10 cellular contexts compared by ENCODE assay signal in genomic region chr3:38627956-38628355, GRCh38. TPM values are rescaled to one million over a fixed set of nuclear protein-coding genes. Genes with fewer than 3 reads are reported as not detected.
DNase-seq lines count a peak whose midpoint lies in the region; ATAC-seq, FAIRE-seq and TF ChIP-seq lines count a peak whose summit lies in the region.
"Had no signal": no experiment of that assay in that cellular context is flagged by ENCODE, and none has a peak within 500 bp of the region (broad histone marks: within the 10 kb centered on the region; RNA-seq: fewer than 3 reads in every experiment).

No MANE protein-coding gene starts in this region.

- H3K4me2 ChIP-seq in DND-41 (ENCODE audit: insufficient read depth, low read length) (no peak overlapping the region), SU-DHL-6 (ENCODE audit: low read depth, low read length, poor library complexity, severe bottlenecking) (no peak overlapping the region)

- FAIRE-seq in GM19239 (lab: Jason Lieb, UNC) = no peak

- H3K4me3 ChIP-seq in DND-41 (ENCODE audit: low read depth in 1 of 2, low read length in 2 of 2) = no peak overlapping the region
- H3K4me3 ChIP-seq in SU-DHL-6 (ENCODE audit: insufficient read depth, low read length, poor library complexity, severe bottlenecking) = no peak overlapping the region
- H3K4me3 ChIP-seq: sigmoid colon, SK-N-MC had no signal

- no peaks in the 10 kb centered on the region for H3K4me1 ChIP-seq in DND-41 (ENCODE audit: insufficient read depth, low read length)
- H3K4me1 ChIP-seq: sigmoid colon had no signal

- H4K20me1 ChIP-seq in DND-41 (ENCODE audit: insufficient read depth, low read length) (peaks cover 6% of the 10 kb centered on the region), SU-DHL-6 (ENCODE audit: low read depth, low read length) (no peaks in the 10 kb centered on the region)

- no peak overlapping the region for H3K27ac ChIP-seq in DND-41 (ENCODE audit: low read length)
- H3K27ac ChIP-seq in SU-DHL-6 (ENCODE audit: low read depth, low read length) = no peak overlapping the region
- H3K27ac ChIP-seq: sigmoid colon, SK-N-MC had no signal

- no peaks in the 10 kb centered on the region for H3K79me2 ChIP-seq in DND-41 (ENCODE audit: insufficient read depth, low read length)
- H3K79me2 ChIP-seq in SU-DHL-6 (ENCODE audit: insufficient read depth, low read length) = no peaks in the 10 kb centered on the region

- no peaks in the 10 kb centered on the region for H3F3A ChIP-seq in SU-DHL-6 (ENCODE audit: insufficient read depth)

- H3K9me3 ChIP-seq in DND-41 (ENCODE audit: insufficient read depth, low read length, severe bottlenecking) (no peaks in the 10 kb centered on the region), SU-DHL-6 (ENCODE audit: insufficient read depth, low read length) (no peaks in the 10 kb centered on the region)
- H3K9me3 ChIP-seq: sigmoid colon had no signal

- ATAC-seq in DND-41 (ENCODE audit: insufficient read depth, low read depth) (peak; percentile 65; the same call in 2 of the 3 replicates), GM18858 (IDR thresholded peaks at IDR 0.05; ENCODE audit: unreplicated experiment) (no peak)

- H3K9ac ChIP-seq in DND-41 (ENCODE audit: low read depth, low read length) = no peak overlapping the region
- H3K9ac ChIP-seq in SU-DHL-6 (ENCODE audit: low read length) = no peak overlapping the region

- TF ChIP-seq CTCF in DND-41 (IDR thresholded peaks at IDR 0.05; ENCODE audit: borderline replicate concordance, extremely low read depth, low read length, poor library complexity, severe bottlenecking) = peak; percentile 61
- peak; percentile 29 for TF ChIP-seq CTCF in SU-DHL-6 (IDR thresholded peaks at IDR 0.05; ENCODE audit: insufficient read depth, low read length, poor library complexity, severe bottlenecking)

- H3K36me3 ChIP-seq in DND-41 (ENCODE audit: insufficient read depth, low read length) (no peaks in the 10 kb centered on the region), SU-DHL-6 (ENCODE audit: low read length) (no peaks in the 10 kb centered on the region)
- H3K36me3 ChIP-seq: sigmoid colon had no signal

- DNase-seq in DND-41 = peak; percentile 34
- DNase-seq in GM19239 (ENCODE audit: insufficient read length, low spot score) = peak; percentile 31
- peak; percentile 25 for DNase-seq in germinal center (ENCODE audit: low spot score)
- DNase-seq in OCI-M2 (lab: John Stamatoyannopoulos, UW; ENCODE audit: unreplicated experiment) = no peak
- DNase-seq in activated gamma-delta T cell treated with Interleukin-2 at 50 U/mL for 16 hours = no peak
- DNase-seq in occipital lobe (lab: John Stamatoyannopoulos, UW) = no peak
- DNase-seq: sigmoid colon had no signal

- H3K27me3 ChIP-seq in DND-41 (ENCODE audit: insufficient read depth, low read length, poor library complexity) (no peaks in the 10 kb centered on the region), SU-DHL-6 (ENCODE audit: low read length) (no peaks in the 10 kb centered on the region)
- H3K27me3 ChIP-seq: sigmoid colon had no signal

- no peak overlapping the region for H2AFZ ChIP-seq in DND-41 (ENCODE audit: low read depth, low read length)
- no peak overlapping the region for H2AFZ ChIP-seq in SU-DHL-6 (ENCODE audit: low read depth, low read length, severe bottlenecking)

- no peaks in the 10 kb centered on the region for H3K9me2 ChIP-seq in SU-DHL-6 (replicated peaks; ENCODE audit: insufficient read depth, low read length)

RNA-seq across cellular contexts. Expression of gene SCN5A, which starts 21.5 kb away (rescaled TPM):
- total RNA-seq in occipital lobe = 0.16 TPM

Comparison
In these comparisons a context has a peak if more than half of its experiments do, and no peak if none do; other contexts are left out.
1. DNase-seq: peak in DND-41 (single experiment), GM19239 (single experiment) and germinal center (single experiment); none in OCI-M2 (single experiment), activated gamma-delta T cell treated with Interleukin-2 at 50 U/mL for 16 hours (single experiment) and occipital lobe (single experiment).